Comparison of ENCODE assay signal across 12 cellular contexts in genomic region chr5:107058239-107058638, GRCh38.
"Had no signal": no experiment of that assay in that cellular context is flagged by ENCODE, and none has a peak within 500 bp of the region (broad histone marks: within the 10 kb centered on the region; RNA-seq: fewer than 3 reads in every experiment).

No MANE protein-coding gene starts in this region.

- H3K9me3 ChIP-seq: left lung, thyroid gland had no signal

- FAIRE-seq: colon, keratinocyte, urothelium cell line had no signal

- DNase-seq: activated effector memory CD4-positive, alpha-beta T cell treated with anti-CD3 and anti-CD28 coated beads, Interleukin-2, amount 50 U/mL, for 16 hours; activated naive CD8-positive, alpha-beta T cell treated with anti-CD3 and anti-CD28 coated beads for 36 hours; activated T-cell treated with anti-CD3 and anti-CD28 coated beads, Interleukin-2, amount 50 U/mL, for 1 hour; anterior cingulate cortex; head of caudate nucleus; left lung; thyroid gland had no signal

- H3K4me3 ChIP-seq: cardiac muscle cell, left lung, smooth muscle cell, thyroid gland had no signal

- ATAC-seq: left lung had no signal

- H3K27me3 ChIP-seq: cardiac muscle cell, left lung, thyroid gland had no signal

- H3K36me3 ChIP-seq: cardiac muscle cell, left lung, thyroid gland had no signal

- H3K27me3 Mint-ChIP-seq: activated naive CD8-positive, alpha-beta T cell treated with anti-CD3 and anti-CD28 coated beads for 36 hours had no signal

- H3K36me3 Mint-ChIP-seq: activated naive CD8-positive, alpha-beta T cell treated with anti-CD3 and anti-CD28 coated beads for 36 hours had no signal

- H3K4me1 Mint-ChIP-seq: activated naive CD8-positive, alpha-beta T cell treated with anti-CD3 and anti-CD28 coated beads for 36 hours had no signal

- H3K27ac ChIP-seq: cardiac muscle cell, left lung, thyroid gland had no signal

- H3K27ac Mint-ChIP-seq: activated naive CD8-positive, alpha-beta T cell treated with anti-CD3 and anti-CD28 coated beads for 36 hours had no signal

- H3K4me3 Mint-ChIP-seq: activated naive CD8-positive, alpha-beta T cell treated with anti-CD3 and anti-CD28 coated beads for 36 hours had no signal

- H3K4me1 ChIP-seq: left lung, thyroid gland had no signal
